8 cellular contexts compared by ENCODE assay signal in the genomic region with DNA sequence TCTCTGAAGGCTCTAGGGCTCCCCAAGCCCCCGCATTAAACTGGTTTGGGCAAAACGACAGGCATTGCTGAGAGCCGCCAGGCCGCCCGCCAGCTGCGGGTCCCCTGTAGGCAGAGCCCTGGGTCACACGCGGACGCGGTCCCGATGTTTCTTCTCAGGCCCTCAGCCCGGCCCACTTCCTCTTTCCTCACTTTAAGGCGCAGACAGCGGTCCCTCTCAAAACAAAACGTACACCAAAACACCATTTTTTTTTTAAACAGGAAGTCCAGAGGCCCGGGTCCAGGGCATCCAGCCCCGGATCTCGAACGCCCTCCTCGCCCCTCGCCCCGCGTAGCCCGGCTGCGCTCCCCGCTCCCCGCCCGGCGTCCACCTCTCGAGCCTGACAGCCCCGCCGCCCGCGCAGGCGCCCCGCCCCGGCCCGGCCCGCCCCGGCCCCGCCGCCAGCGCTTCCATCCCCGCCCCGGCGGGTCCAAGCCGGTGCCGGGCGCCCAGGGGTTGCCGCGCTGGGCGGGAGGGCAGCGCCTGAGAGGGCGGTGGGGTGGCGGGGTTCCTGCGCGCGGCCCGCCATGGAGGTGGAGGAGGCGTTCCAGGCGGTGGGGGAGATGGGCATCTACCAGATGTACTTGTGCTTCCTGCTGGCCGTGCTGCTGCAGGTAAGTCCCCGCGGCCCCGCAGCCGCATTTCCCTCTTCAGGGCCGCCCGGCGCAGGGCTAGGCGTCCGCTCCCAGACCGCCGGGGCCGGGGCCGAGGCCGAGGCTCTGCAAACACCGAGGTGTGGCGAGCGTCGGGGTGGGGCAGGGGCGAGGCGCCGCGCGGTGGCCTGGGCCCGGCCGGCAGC. TPM values are rescaled to one million over a fixed set of nuclear protein-coding genes. Genes with fewer than 3 reads are reported as not detected.
A peak's percentile ranks its signal among the peaks of the same experiment; 100 is the strongest.
DNase-seq lines count a peak whose midpoint lies in the region; ATAC-seq and TF ChIP-seq lines count a peak whose summit lies in the region.

Gene SLC22A15, plus strand, starts transcription at position 452 of the 838 bp plus-strand sequence. Its CDS starts 115 bp downstream, at position 567.

- CTCF ChIA-PET in CD8-positive, alpha-beta T cell (lab: Charles Lee) = no interaction called here
- CTCF ChIA-PET in PC-3 (lab: Charles Lee) = no interaction called here

- intact Hi-C loops in CD8-positive, alpha-beta T cell (cut with DNase I, micrococcal nuclease) = no loop called here
- intact Hi-C loops in PC-3 (cut with micrococcal nuclease) (loop anchor here (5.0 kb wide), 1 partner anchor 156 kb away; no protein-coding TSS in a partner anchor), Right ventricle myocardium inferior (cut with DNase I) (loop anchor here (5.0 kb wide), 1 partner anchor 41 kb away; no protein-coding TSS in a partner anchor)

- H3K9me3 ChIP-seq in CD8-positive, alpha-beta T cell (ENCODE audit: low read length) = no peaks in the 10 kb centered on the region
- no peaks in the 10 kb centered on the region for H3K9me3 ChIP-seq in PC-3 (ENCODE audit: low read length)

- H3K4me3 Mint-ChIP-seq in CD8-positive, alpha-beta T cell = peak within 1 kb of the TSS; percentile 88
- H3K4me3 Mint-ChIP-seq in activated naive CD8-positive, alpha-beta T cell treated with anti-CD3 and anti-CD28 coated beads for 36 hours = peak within 1 kb of the TSS; percentile 86

- H3K9ac ChIP-seq in PC-3 (ENCODE audit: low read length) = peak within 1 kb of the TSS; percentile 65

- H2AFZ ChIP-seq in PC-3 (ENCODE audit: low read length) = peak within 1 kb of the TSS; percentile 91

- DNase-seq in CD8-positive, alpha-beta T cell = peak in 6 of 7 experiments; percentile 3 to 64 (median 24)
- peak; percentile 42 for DNase-seq in GM19238 (ENCODE audit: insufficient read length, low spot score)
- peak; percentile 64 for DNase-seq in PC-3
- DNase-seq in activated naive CD8-positive, alpha-beta T cell treated with anti-CD3 and anti-CD28 coated beads for 36 hours = peak; percentile 36
- peak; percentile 93 for DNase-seq in Right ventricle myocardium inferior (ENCODE audit: missing footprints)
- DNase-seq in occipital lobe (lab: John Stamatoyannopoulos, UW) = peak; percentile 56
- DNase-seq in effector CD8-positive, alpha-beta T cell (lab: John Stamatoyannopoulos, UW) = no peak

- peaks cover 3% of the 10 kb centered on the region for H3K4me1 ChIP-seq in CD8-positive, alpha-beta T cell (ENCODE audit: insufficient read depth, low read length)
- H3K4me1 ChIP-seq in PC-3 (ENCODE audit: insufficient read depth, low read length) = peaks cover 17% of the 10 kb centered on the region

- peak within 1 kb of the TSS; percentile 48 for H3K4me3 ChIP-seq in CD8-positive, alpha-beta T cell (ENCODE audit: low read depth, low read length)
- peak within 1 kb of the TSS; percentile 75 for H3K4me3 ChIP-seq in PC-3 (ENCODE audit: low read length)

- H3K4me2 ChIP-seq in PC-3 (ENCODE audit: low read length) = peak within 1 kb of the TSS; percentile 83

- H3K27ac ChIP-seq in CD8-positive, alpha-beta T cell (ENCODE audit: low read depth, low read length) = no peak within 1 kb of the TSS
- H3K27ac ChIP-seq in PC-3 (ENCODE audit: low read length) = peak within 1 kb of the TSS; percentile 25

- no TSS peak for BruUV-seq in PC-3 (replicated peaks; lab: Mats Ljungman, UMichigan)

- ATAC-seq in CD8-positive, alpha-beta T cell = peak; percentile 58
- ATAC-seq in HG03196 (IDR thresholded peaks at IDR 0.05; ENCODE audit: unreplicated experiment) (peak; percentile 73), PC-3 (peak; percentile 73), Right ventricle myocardium inferior (peak; percentile 87)

- H4K20me1 ChIP-seq in PC-3 (ENCODE audit: low read length) = no peaks in the 10 kb centered on the region

- H3K9me2 ChIP-seq in PC-3 (replicated peaks; ENCODE audit: low read length) = no peaks in the 10 kb centered on the region

- TF ChIP-seq CTCF in CD8-positive, alpha-beta T cell (IDR thresholded peaks at IDR 0.05) = no peak
- no peak for TF ChIP-seq CTCF in PC-3 (conservative IDR thresholded peaks at IDR 0.05; ENCODE audit: low read depth, low read length)

- H3K36me3 Mint-ChIP-seq in CD8-positive, alpha-beta T cell = no peaks in the 10 kb centered on the region
- no peaks in the 10 kb centered on the region for H3K36me3 Mint-ChIP-seq in activated naive CD8-positive, alpha-beta T cell treated with anti-CD3 and anti-CD28 coated beads for 36 hours

- H3K27me3 Mint-ChIP-seq in CD8-positive, alpha-beta T cell (ENCODE audit: low read depth) = peaks cover 56% of the 10 kb centered on the region
- peaks cover 59% of the 10 kb centered on the region for H3K27me3 Mint-ChIP-seq in activated naive CD8-positive, alpha-beta T cell treated with anti-CD3 and anti-CD28 coated beads for 36 hours

- H3F3A ChIP-seq in PC-3 (ENCODE audit: low read length, unreplicated experiment) = no peaks in the 10 kb centered on the region

- peaks cover 9% of the 10 kb centered on the region for H3K4me1 Mint-ChIP-seq in CD8-positive, alpha-beta T cell (ENCODE audit: low read depth)
- H3K4me1 Mint-ChIP-seq in activated naive CD8-positive, alpha-beta T cell treated with anti-CD3 and anti-CD28 coated beads for 36 hours = peaks cover 4% of the 10 kb centered on the region

- H3K79me2 ChIP-seq in PC-3 (ENCODE audit: low read length) = peaks cover 22% of the 10 kb centered on the region

- no peaks in the 10 kb centered on the region for H3K36me3 ChIP-seq in CD8-positive, alpha-beta T cell (ENCODE audit: insufficient read depth, low read length)
- no peaks in the 10 kb centered on the region for H3K36me3 ChIP-seq in PC-3 (ENCODE audit: low read depth, low read length)

- H3K27ac Mint-ChIP-seq in CD8-positive, alpha-beta T cell = peak within 1 kb of the TSS; percentile 46
- H3K27ac Mint-ChIP-seq in activated naive CD8-positive, alpha-beta T cell treated with anti-CD3 and anti-CD28 coated beads for 36 hours = peak within 1 kb of the TSS; percentile 12

- POLR2A ChIA-PET in CD8-positive, alpha-beta T cell (lab: Charles Lee) = interaction anchor here (0.8 kb wide), 1 partner anchor 15 kb away, joined by 6 read pairs; no protein-coding TSS in a partner anchor
- POLR2A ChIA-PET in PC-3 (lab: Charles Lee; ENCODE audit: unreplicated experiment) = no interaction called here

- H3K9me3 Mint-ChIP-seq in CD8-positive, alpha-beta T cell = no peaks in the 10 kb centered on the region
- no peaks in the 10 kb centered on the region for H3K9me3 Mint-ChIP-seq in activated naive CD8-positive, alpha-beta T cell treated with anti-CD3 and anti-CD28 coated beads for 36 hours

- no peaks in the 10 kb centered on the region for H3K27me3 ChIP-seq in CD8-positive, alpha-beta T cell (ENCODE audit: insufficient read depth, low read length)
- no peaks in the 10 kb centered on the region for H3K27me3 ChIP-seq in PC-3 (ENCODE audit: low read length)

RNA-seq across cellular contexts. Expression of gene SLC22A15, which starts in this region (rescaled TPM):
- total RNA-seq in CD8-positive, alpha-beta T cell = under 1 TPM in 1 of 2 experiments, not detected in 1; 0.16 TPM
- total RNA-seq in PC-3 (2014; rRNA removed) (2.2 TPM in 2 replicates), Right ventricle myocardium inferior (10.3 TPM), occipital lobe (11.4 TPM)
- under 1 TPM; 0.47 to 0.54 TPM for total RNA-seq in activated naive CD8-positive, alpha-beta T cell treated with anti-CD3 and anti-CD28 coated beads for 36 hours

Comparison
In these comparisons a context has a peak if more than half of its experiments do, and no peak if none do; other contexts are left out.
1. Peak in DNase-seq, ATAC-seq and H3K4me3 ChIP-seq in CD8-positive, alpha-beta T cell; RNA of the gene not detected or under 1 TPM.
2. Peak in DNase-seq in activated naive CD8-positive, alpha-beta T cell treated with anti-CD3 and anti-CD28 coated beads for 36 hours; RNA of the gene not detected or under 1 TPM.
3. intact Hi-C loops: an anchor here in PC-3 (5.0 kb wide) and Right ventricle myocardium inferior (5.0 kb wide); none called in CD8-positive, alpha-beta T cell.